Comparison of ENCODE assay signal across 8 cellular contexts in the genomic region with DNA sequence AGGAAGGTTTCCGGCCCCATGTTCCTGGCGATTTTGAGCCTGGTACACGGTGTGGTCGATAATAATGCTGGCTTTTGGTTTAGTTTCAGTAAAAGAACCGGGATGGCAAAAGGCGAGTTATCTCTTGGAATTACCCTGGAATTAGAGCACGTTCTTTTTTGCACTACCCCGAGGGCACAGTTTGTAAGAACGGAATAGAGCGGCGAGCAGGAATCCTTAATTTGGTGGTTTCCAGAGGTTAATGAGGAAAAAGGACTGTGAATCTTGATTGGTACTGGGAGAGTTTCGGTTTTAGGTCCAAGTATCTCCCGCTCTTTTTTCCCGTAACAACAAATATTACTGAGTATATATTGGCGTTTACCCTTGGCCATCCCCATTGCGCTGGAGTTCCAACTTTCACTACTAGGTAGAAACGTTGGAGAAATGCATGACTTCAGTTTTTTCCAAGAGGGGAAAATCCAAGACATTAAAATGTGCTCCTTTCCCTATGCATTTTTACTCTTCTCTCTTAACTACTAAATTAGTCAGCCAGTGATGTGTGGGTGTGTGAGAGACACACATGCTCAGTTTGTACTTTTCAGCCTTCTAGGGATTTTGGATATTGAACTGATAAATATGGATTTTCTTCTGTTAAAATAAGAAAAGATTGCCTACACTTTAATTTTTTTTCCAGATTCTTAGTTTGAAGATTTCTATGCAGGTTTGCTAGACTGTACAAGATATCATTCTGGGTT.
A peak's percentile ranks its signal among the peaks of the same experiment; 100 is the strongest.
DNase-seq lines count a peak whose midpoint lies in the region; ATAC-seq and TF ChIP-seq lines count a peak whose summit lies in the region.

No MANE protein-coding gene starts in this region.

- no peaks in the 10 kb centered on the region for H3K27me3 ChIP-seq in osteoblast (ENCODE audit: insufficient read depth, low read length)

- peak overlapping the region; percentile 96 for H2AFZ ChIP-seq in osteoblast (ENCODE audit: low read length)

- peaks cover 7% of the 10 kb centered on the region for H3K4me1 ChIP-seq in osteoblast (ENCODE audit: insufficient read depth, low read length)

- no peaks in the 10 kb centered on the region for H4K20me1 ChIP-seq in osteoblast (ENCODE audit: insufficient read depth, low read length)

- H3K27ac ChIP-seq in osteoblast (ENCODE audit: low read depth, low read length), result peak overlapping the region; percentile 100

- H3K4me3 ChIP-seq in GM12875 (ENCODE audit: low read depth, low read length) (peak overlapping the region; percentile 63), fibroblast of mammary gland (ENCODE audit: control insufficient read depth, low read depth, low read length) (peak overlapping the region; percentile 94), osteoblast (ENCODE audit: insufficient read depth, low read length) (peak overlapping the region; percentile 80)

- H3K4me2 ChIP-seq in osteoblast (ENCODE audit: insufficient read depth, low read length), result peak overlapping the region; percentile 88

- TF ChIP-seq CTCF in GM12875 (IDR thresholded peaks at IDR 0.05; ENCODE audit: borderline replicate concordance, insufficient read depth, low read depth, low read length), result no peak
- TF ChIP-seq CTCF in fibroblast of mammary gland (conservative IDR thresholded peaks at IDR 0.05; ENCODE audit: control insufficient read depth, insufficient read depth, low read depth, low read length), result no peak
- no peak for TF ChIP-seq CTCF in osteoblast (IDR thresholded peaks at IDR 0.05; ENCODE audit: extremely low read depth, low read depth, low read length)

- DNase-seq in A172 (ENCODE audit: low spot score) (peak; percentile 18), SW480 (ENCODE audit: low spot score) (peak; percentile 29), fibroblast of mammary gland (ENCODE audit: low read depth) (peak; percentile 54), osteoblast (ENCODE audit: insufficient read length, low spot score, missing footprints) (peak; percentile 68)

- H3K79me2 ChIP-seq in osteoblast (ENCODE audit: insufficient read depth, low read length), result no peaks in the 10 kb centered on the region

- no peaks in the 10 kb centered on the region for H3K36me3 ChIP-seq in osteoblast (ENCODE audit: insufficient read depth, low read length)

- H3K9me3 ChIP-seq in osteoblast (ENCODE audit: low read depth, low read length), result no peaks in the 10 kb centered on the region

- ATAC-seq in GM21526 (IDR thresholded peaks at IDR 0.05; ENCODE audit: low FRiP score, unreplicated experiment), result no peak
- ATAC-seq in HG02798 (IDR thresholded peaks at IDR 0.05; ENCODE audit: poor library complexity, unreplicated experiment), result no peak
- ATAC-seq in HG03571 (IDR thresholded peaks at IDR 0.05; ENCODE audit: unreplicated experiment), result no peak

Comparison
In these comparisons a context has a peak if more than half of its experiments do, and no peak if none do; other contexts are left out.
1. DNase-seq: peak in every context shown above with its lines; median percentile 68 in osteoblast; 54 in fibroblast of mammary gland; 29 in SW480; 18 in A172.